In genomic region chr12:78865297-78865955, GRCh38 we compare ENCODE assay signal across 11 cellular contexts. TPM values are rescaled to one million over a fixed set of nuclear protein-coding genes. Genes with fewer than 3 reads are reported as not detected.
DNase-seq lines count a peak whose midpoint lies in the region; ATAC-seq and TF ChIP-seq lines count a peak whose summit lies in the region.
"Had no signal": no experiment of that assay in that cellular context is flagged by ENCODE, and none has a peak within 500 bp of the region (broad histone marks: within the 10 kb centered on the region; RNA-seq: fewer than 3 reads in every experiment).

No MANE protein-coding gene starts in this region.

- no TSS peak for BruUV-seq in Calu3 (replicated peaks; lab: Mats Ljungman, UMichigan)

- H3K4me2 ChIP-seq in neuronal stem cell (ENCODE audit: insufficient read depth, low read length, poor library complexity, severe bottlenecking), result peak overlapping the region; percentile 84

- no peak overlapping the region for H2BK120ac ChIP-seq in neuronal stem cell (ENCODE audit: low read depth, low read length)

- H2AK5ac ChIP-seq in neuronal stem cell (ENCODE audit: low read depth, low read length), result no peak overlapping the region

- TF ChIP-seq CTCF in Calu3 (IDR thresholded peaks at IDR 0.05; ENCODE audit: unreplicated experiment) (no peak), lower lobe of right lung (IDR thresholded peaks at IDR 0.05) (no peak)

- H3K36me3 Mint-ChIP-seq in Calu3 (ENCODE audit: insufficient read depth, unreplicated experiment), result peaks cover 20% of the 10 kb centered on the region

- no peak overlapping the region for H3K14ac ChIP-seq in neuronal stem cell (ENCODE audit: low read length)

- H3K9me3 Mint-ChIP-seq in Calu3 (ENCODE audit: low read depth, unreplicated experiment), result no peaks in the 10 kb centered on the region

- H3K27me3 Mint-ChIP-seq in Calu3 (ENCODE audit: unreplicated experiment), result no peaks in the 10 kb centered on the region

- no peak for DNase-seq in Calu3
- DNase-seq in NCI-H1694 treated with DMSO at 0.1 percent for 48 hours (lab: John Stamatoyannopoulos, UW), result peak; percentile 69
- peak; percentile 8 to 10 for DNase-seq in dermis microvascular lymphatic vessel endothelial cell (ENCODE audit: low read depth in 2 of 2)
- no peak for DNase-seq in neuronal stem cell (ENCODE audit: low spot score)
- DNase-seq in lower lobe of right lung, result no peak
- no peak for DNase-seq in GM19238 (ENCODE audit: insufficient read length, low spot score)
- no peak for DNase-seq in stimulated activated CD4-positive, alpha-beta T cell treated with anti-CD3 and anti-CD28 coated beads, Interleukin-2, amount 100 ng/mL, for 24 hours
- DNase-seq: activated T-cell treated with anti-CD3 and anti-CD28 coated beads, Interleukin-2, amount 50 U/mL, for 48 hours had no signal

- H3K9me3 ChIP-seq in neuronal stem cell (replicated peaks in 1 of 2; ENCODE audit: control insufficient read depth in 2 of 2, insufficient read depth in 1 of 2, low read depth in 1 of 2, low read length in 2 of 2) (no peaks in the 10 kb centered on the region), lower lobe of right lung (no peaks in the 10 kb centered on the region)
- H3K9me3 ChIP-seq: heart right ventricle had no signal

- no peak overlapping the region for H3K4ac ChIP-seq in neuronal stem cell (ENCODE audit: low read length)

- peak overlapping the region; percentile 99 for H2BK15ac ChIP-seq in neuronal stem cell (ENCODE audit: low read length)

- no peak overlapping the region for H3K23ac ChIP-seq in neuronal stem cell (ENCODE audit: low read depth, low read length, poor library complexity)

- peak overlapping the region; percentile 98 for H2AFZ ChIP-seq in neuronal stem cell (ENCODE audit: low read length)

- peak overlapping the region; percentile 95 for H3K4me3 Mint-ChIP-seq in Calu3 (ENCODE audit: low read depth, unreplicated experiment)

- H3K27me3 ChIP-seq in neuronal stem cell (ENCODE audit: control insufficient read depth in 3 of 3, insufficient read depth in 3 of 3, low read depth in 1 of 3, low read length in 3 of 3), result peaks cover 0 to 12% (median 0%) of the 10 kb centered on the region in 3 experiments
- peaks cover 35% of the 10 kb centered on the region for H3K27me3 ChIP-seq in lower lobe of right lung (ENCODE audit: low read depth)

- no peak overlapping the region for H4K8ac ChIP-seq in neuronal stem cell (ENCODE audit: low read depth, low read length)

- WGBS in neuronal stem cell (ENCODE audit: extremely low coverage in 2 of 2, insufficient read length in 2 of 2, insufficient replicate concordance in 1 of 2), 2 donors, result no CpG with 5 or more reads among the region's 11 CpGs

- peak overlapping the region; percentile 98 for H3K18ac ChIP-seq in neuronal stem cell (ENCODE audit: low read length)

- CTCF ChIA-PET in Calu3 (lab: Charles Lee), result interaction anchor here (0.6 to 0.8 kb wide), 3 partner anchors 55 to 632 kb away, joined by 3 to 6 read pairs (median 3); no protein-coding TSS in a partner anchor

- H3K4me1 Mint-ChIP-seq in Calu3 (ENCODE audit: low read depth, unreplicated experiment), result no peaks in the 10 kb centered on the region

- H3K4me1 ChIP-seq in neuronal stem cell (ENCODE audit: control insufficient read depth in 2 of 2, insufficient read depth in 1 of 2, low read depth in 1 of 2, low read length in 2 of 2), result peaks cover 0 to 2% of the 10 kb centered on the region in 2 donors
- H3K4me1 ChIP-seq in lower lobe of right lung, result peaks cover 18% of the 10 kb centered on the region

- H3K9ac ChIP-seq in neuronal stem cell (ENCODE audit: low read depth, low read length, poor library complexity), result peak overlapping the region; percentile 99

- no peak overlapping the region for H3K27ac Mint-ChIP-seq in Calu3 (ENCODE audit: unreplicated experiment)

- ATAC-seq in lower lobe of right lung, result no peak
- no peak for ATAC-seq in HG03280 (IDR thresholded peaks at IDR 0.05; ENCODE audit: unreplicated experiment)

- intact Hi-C loops in Calu3 (cut with micrococcal nuclease; ENCODE audit: unreplicated experiment) (no loop called here), lower lobe of right lung (cut with DNase I) (no loop called here)

- no peak overlapping the region for H4K91ac ChIP-seq in neuronal stem cell (ENCODE audit: low read depth, low read length, poor library complexity)

- peaks cover 3% of the 10 kb centered on the region for H3K79me1 ChIP-seq in neuronal stem cell (ENCODE audit: low read depth, low read length)

- H3K4me3 ChIP-seq in neuronal stem cell (ENCODE audit: low read length in 2 of 2) (peak overlapping the region; percentile 78 to 98), lower lobe of right lung (no peak overlapping the region)

- H2BK12ac ChIP-seq in neuronal stem cell (ENCODE audit: low read length), result no peak overlapping the region

- H2BK5ac ChIP-seq in neuronal stem cell (ENCODE audit: low read length), result peak overlapping the region; percentile 95

- H3K27ac ChIP-seq in neuronal stem cell (replicated peaks; ENCODE audit: low read length), result peak overlapping the region; percentile 90
- H3K27ac ChIP-seq in lower lobe of right lung, result no peak overlapping the region
- H3K27ac ChIP-seq: heart right ventricle had no signal

- no peaks in the 10 kb centered on the region for H3K36me3 ChIP-seq in neuronal stem cell (replicated peaks in 1 of 2; ENCODE audit: control insufficient read depth in 2 of 2, insufficient read depth in 2 of 2, low read length in 2 of 2)
- no peaks in the 10 kb centered on the region for H3K36me3 ChIP-seq in lower lobe of right lung
- H3K36me3 ChIP-seq: heart right ventricle had no signal

RNA-seq across cellular contexts. Expression of gene SYT1, which starts 0.9 kb away (rescaled TPM):
- total RNA-seq in Calu3 (2022), result 1.3 and 2.1 TPM in 2 replicates
- total RNA-seq in dermis microvascular lymphatic vessel endothelial cell, result 3.6 and 6.3 TPM in 2 replicates
- polyA plus RNA-seq in neuronal stem cell (2013, experiment 1 of 2), result 27.3 TPM
- polyA plus RNA-seq in neuronal stem cell (2013, experiment 2 of 2), result 27.6 TPM
- total RNA-seq in lower lobe of right lung, result 0.95 TPM
- total RNA-seq: OCI-LY7 had no signal

Comparison
In these comparisons a context has a peak if more than half of its experiments do, and no peak if none do; other contexts are left out.
1. DNase-seq: peak in NCI-H1694 treated with DMSO at 0.1 percent for 48 hours (single experiment) and dermis microvascular lymphatic vessel endothelial cell (2 of 2); none in Calu3 (single experiment), neuronal stem cell (single experiment), lower lobe of right lung (single experiment), GM19238 (single experiment) and stimulated activated CD4-positive, alpha-beta T cell treated with anti-CD3 and anti-CD28 coated beads, Interleukin-2, amount 100 ng/mL, for 24 hours (0 of 2).